ENCODE assay signal across 17 cellular contexts in genomic region chr15:41840673-41841072, GRCh38. TPM values are rescaled to one million over a fixed set of nuclear protein-coding genes. Genes with fewer than 3 reads are reported as not detected.
A peak's percentile ranks its signal among the peaks of the same experiment; 100 is the strongest.
DNase-seq lines count a peak whose midpoint lies in the region; ATAC-seq and TF ChIP-seq lines count a peak whose summit lies in the region.
"Had no signal": no experiment of that assay in that cellular context is flagged by ENCODE, and none has a peak within 500 bp of the region (broad histone marks: within the 10 kb centered on the region; RNA-seq: fewer than 3 reads in every experiment).

No MANE protein-coding gene starts in this region.

- H3K4me3 ChIP-seq in osteoblast (ENCODE audit: insufficient read depth, low read length): no peak overlapping the region
- H3K4me3 ChIP-seq: HAP-1 had no signal

- H3K9me3 Mint-ChIP-seq in natural killer cell (no peaks in the 10 kb centered on the region), brain (no peaks in the 10 kb centered on the region), neural crest cell (no peaks in the 10 kb centered on the region)
- no peaks in the 10 kb centered on the region for H3K9me3 Mint-ChIP-seq in natural killer cell treated with Interleukin-12 subunit alpha and Interleukin-12 subunit beta and Interleukin-15 and Interleukin-18, amount 100 ng/mL, for 72 hours
- H3K9me3 Mint-ChIP-seq: CD14-positive monocyte; CD8-positive, alpha-beta T cell had no signal

- H3K79me2 ChIP-seq in osteoblast (ENCODE audit: insufficient read depth, low read length): no peaks in the 10 kb centered on the region

- H3K9me3 ChIP-seq in osteoblast (ENCODE audit: low read depth, low read length): no peaks in the 10 kb centered on the region
- H3K9me3 ChIP-seq: HAP-1 had no signal

- no peaks in the 10 kb centered on the region for H4K20me1 ChIP-seq in osteoblast (ENCODE audit: insufficient read depth, low read length)

- H3K27ac ChIP-seq in osteoblast (ENCODE audit: low read depth, low read length): no peak overlapping the region

- no peak overlapping the region for H3K4me2 ChIP-seq in osteoblast (ENCODE audit: insufficient read depth, low read length)

- DNase-seq in natural killer cell: no peak
- DNase-seq in natural killer cell treated with Interleukin-12 subunit alpha and Interleukin-12 subunit beta and Interleukin-15 and Interleukin-18, amount 100 ng/mL, for 72 hours (ENCODE audit: low spot score): no peak
- DNase-seq in neural crest cell (ENCODE audit: low read depth, low spot score): no peak
- DNase-seq in osteoblast (ENCODE audit: insufficient read length, low spot score, missing footprints): no peak
- DNase-seq in activated naive CD4-positive, alpha-beta T cell treated with anti-CD3 and anti-CD28 coated beads, Interleukin-2, amount 50 U/mL, for 16 hours: no peak
- DNase-seq: 8988T; AML-193; CD8-positive, alpha-beta T cell; COR-L47; DMS153; DMS79 treated with DMSO at 0.1 percent for 48 hours; EL; GOT3 had no signal

- H2AFZ ChIP-seq in osteoblast (ENCODE audit: low read length): no peak overlapping the region

- no peaks in the 10 kb centered on the region for H3K4me1 ChIP-seq in osteoblast (ENCODE audit: insufficient read depth, low read length)
- H3K4me1 ChIP-seq: HAP-1 had no signal

- H3K27me3 ChIP-seq in osteoblast (ENCODE audit: insufficient read depth, low read length): no peaks in the 10 kb centered on the region

- ATAC-seq in natural killer cell (peak; percentile 33 to 82 (median 63)), GM18505 (IDR thresholded peaks at IDR 0.05; ENCODE audit: unreplicated experiment) (no peak)
- ATAC-seq in natural killer cell treated with Interleukin-12 subunit alpha and Interleukin-12 subunit beta and Interleukin-15 and Interleukin-18, amount 100 ng/mL, for 72 hours: no peak
- ATAC-seq: CD8-positive, alpha-beta T cell had no signal

- H3K4me1 Mint-ChIP-seq in natural killer cell (peaks cover 0 to 13% of the 10 kb centered on the region in 2 donors), brain (no peaks in the 10 kb centered on the region), neural crest cell (peaks cover 3% of the 10 kb centered on the region)
- no peaks in the 10 kb centered on the region for H3K4me1 Mint-ChIP-seq in natural killer cell treated with Interleukin-12 subunit alpha and Interleukin-12 subunit beta and Interleukin-15 and Interleukin-18, amount 100 ng/mL, for 72 hours (ENCODE audit: low read depth in 2 of 2)
- H3K4me1 Mint-ChIP-seq: CD14-positive monocyte had no signal

- no peaks in the 10 kb centered on the region for H3K36me3 ChIP-seq in osteoblast (ENCODE audit: insufficient read depth, low read length)
- H3K36me3 ChIP-seq: HAP-1 had no signal

- no peak for TF ChIP-seq POLR2A in GM18505 (IDR thresholded peaks at IDR 0.05; ENCODE audit: borderline replicate concordance, extremely low read depth, insufficient read depth, insufficient read length)

- H3K4me3 Mint-ChIP-seq in natural killer cell (no peak overlapping the region), brain (no peak overlapping the region), neural crest cell (no peak overlapping the region)
- no peak overlapping the region for H3K4me3 Mint-ChIP-seq in natural killer cell treated with Interleukin-12 subunit alpha and Interleukin-12 subunit beta and Interleukin-15 and Interleukin-18, amount 100 ng/mL, for 72 hours
- H3K4me3 Mint-ChIP-seq: CD14-positive monocyte; CD8-positive, alpha-beta T cell had no signal

- intact Hi-C loops in natural killer cell (cut with micrococcal nuclease): no loop called here

- H3K36me3 Mint-ChIP-seq in natural killer cell: no peaks in the 10 kb centered on the region
- no peaks in the 10 kb centered on the region for H3K36me3 Mint-ChIP-seq in natural killer cell treated with Interleukin-12 subunit alpha and Interleukin-12 subunit beta and Interleukin-15 and Interleukin-18, amount 100 ng/mL, for 72 hours
- peaks cover 7% of the 10 kb centered on the region for H3K36me3 Mint-ChIP-seq in brain
- H3K36me3 Mint-ChIP-seq in neural crest cell (ENCODE audit: low read depth): no peaks in the 10 kb centered on the region

- no peak for TF ChIP-seq CTCF in natural killer cell (IDR thresholded peaks at IDR 0.05)
- no peak for TF ChIP-seq CTCF in brain (conservative IDR thresholded peaks at IDR 0.05)
- TF ChIP-seq CTCF in neural crest cell (conservative IDR thresholded peaks at IDR 0.05): no peak
- TF ChIP-seq CTCF in osteoblast (IDR thresholded peaks at IDR 0.05; ENCODE audit: extremely low read depth, low read depth, low read length): no peak

- H3K27me3 Mint-ChIP-seq in natural killer cell (ENCODE audit: low read depth in 2 of 2) (no peaks in the 10 kb centered on the region), brain (peaks cover 2% of the 10 kb centered on the region), neural crest cell (ENCODE audit: low read depth) (no peaks in the 10 kb centered on the region)
- H3K27me3 Mint-ChIP-seq in natural killer cell treated with Interleukin-12 subunit alpha and Interleukin-12 subunit beta and Interleukin-15 and Interleukin-18, amount 100 ng/mL, for 72 hours: no peaks in the 10 kb centered on the region

- peak overlapping the region in 1 of 2 donors; percentile 68 for H3K27ac Mint-ChIP-seq in natural killer cell
- no peak overlapping the region for H3K27ac Mint-ChIP-seq in natural killer cell treated with Interleukin-12 subunit alpha and Interleukin-12 subunit beta and Interleukin-15 and Interleukin-18, amount 100 ng/mL, for 72 hours
- peak overlapping the region in 3 of 5 experiments; percentile 14 to 48 (median 43) for H3K27ac Mint-ChIP-seq in brain
- peak overlapping the region; percentile 50 for H3K27ac Mint-ChIP-seq in neural crest cell (ENCODE audit: unreplicated experiment)
- H3K27ac Mint-ChIP-seq: CD8-positive, alpha-beta T cell had no signal

RNA-seq across cellular contexts. Expression of gene PLA2G4B, which starts 2.0 kb away (rescaled TPM):
- total RNA-seq in natural killer cell: 10 to 100 TPM; 15.2 to 17.5 (median 17.4) TPM
- 10 to 100 TPM in 1 of 2 donors, 1 to 10 TPM in 1; 4.7 to 13.4 TPM for total RNA-seq in natural killer cell treated with Interleukin-12 subunit alpha and Interleukin-12 subunit beta and Interleukin-15 and Interleukin-18, amount 100 ng/mL, for 72 hours
- 1.2 TPM for polyA plus RNA-seq in brain (ENCODE audit: insufficient read depth, low read depth, low replicate concordance)
- total RNA-seq in neural crest cell: 5.7 and 8.5 TPM in 2 replicates
- 0.72 and 1.2 TPM in 2 replicates for total RNA-seq in osteoblast

RNA-seq across cellular contexts. Expression of gene JMJD7, which starts 12.8 kb away (rescaled TPM):
- total RNA-seq in natural killer cell (10 to 100 TPM; 20.3 to 36.4 (median 28.7) TPM), neural crest cell (14.8 and 16.6 TPM in 2 replicates), osteoblast (1.2 and 1.4 TPM in 2 replicates)
- 10 to 100 TPM in 1 of 2 donors, 1 to 10 TPM in 1; 6.7 to 12.1 TPM for total RNA-seq in natural killer cell treated with Interleukin-12 subunit alpha and Interleukin-12 subunit beta and Interleukin-15 and Interleukin-18, amount 100 ng/mL, for 72 hours
- 7.7 TPM for polyA plus RNA-seq in brain (ENCODE audit: insufficient read depth, low read depth, low replicate concordance)

RNA-seq across cellular contexts. Expression of gene SPTBN5, which starts 53.2 kb away (rescaled TPM):
- total RNA-seq in natural killer cell: 1 to 10 TPM; 4.1 to 6.0 (median 5.2) TPM
- 1 to 10 TPM; 1.1 to 2.4 TPM for total RNA-seq in natural killer cell treated with Interleukin-12 subunit alpha and Interleukin-12 subunit beta and Interleukin-15 and Interleukin-18, amount 100 ng/mL, for 72 hours
- 0.12 TPM for polyA plus RNA-seq in brain (ENCODE audit: insufficient read depth, low read depth, low replicate concordance)
- 0.77 and 1.1 TPM in 2 replicates for total RNA-seq in neural crest cell
- under 0.01 and 0.36 TPM in 2 replicates for total RNA-seq in osteoblast
- polyA plus RNA-seq: CD14-positive monocyte had no signal

Comparison
In these comparisons a context has a peak if more than half of its experiments do, and no peak if none do; other contexts are left out.
1. ATAC-seq: peak in natural killer cell (3 of 3); none in natural killer cell treated with Interleukin-12 subunit alpha and Interleukin-12 subunit beta and Interleukin-15 and Interleukin-18, amount 100 ng/mL, for 72 hours (0 of 2) and GM18505 (single experiment).
2. H3K27ac Mint-ChIP-seq: peak in brain (3 of 5) and neural crest cell (single experiment); none in natural killer cell treated with Interleukin-12 subunit alpha and Interleukin-12 subunit beta and Interleukin-15 and Interleukin-18, amount 100 ng/mL, for 72 hours (0 of 2).